In genomic region chr11:80846979-80847378, GRCh38 we compare ENCODE assay signal across 14 cellular contexts.
DNase-seq lines count a peak whose midpoint lies in the region; ATAC-seq, FAIRE-seq and TF ChIP-seq lines count a peak whose summit lies in the region.
"Had no signal": no experiment of that assay in that cellular context is flagged by ENCODE, and none has a peak within 500 bp of the region (broad histone marks: within the 10 kb centered on the region; RNA-seq: fewer than 3 reads in every experiment).

No MANE protein-coding gene starts in this region.

- H3K4me2 ChIP-seq in hepatocyte = no peak overlapping the region

- no peak for DNase-seq in GM12892 (ENCODE audit: insufficient read length)
- DNase-seq in substantia nigra (lab: John Stamatoyannopoulos, UW) = no peak
- DNase-seq in omental fat pad (ENCODE audit: low spot score) = no peak
- no peak for DNase-seq in glutamatergic neuron
- DNase-seq in hepatocyte (ENCODE audit: low spot score) = no peak
- DNase-seq: activated CD8-positive, alpha-beta memory T cell treated with anti-CD3 and anti-CD28 coated beads, Interleukin-2, amount 10 ng/mL, durations not matched to agents 7 days and 5 days; Kasumi-1; lower lobe of right lung; NCI-H446 treated with DMSO at 0.1 percent for 48 hours had no signal

- FAIRE-seq in GM12892 (lab: Jason Lieb, UNC) = peak; percentile 93
- FAIRE-seq: astrocyte had no signal

- H2AFZ ChIP-seq in hepatocyte = no peak overlapping the region

- H3K9me2 ChIP-seq in hepatocyte (replicated peaks; ENCODE audit: insufficient read depth) = no peaks in the 10 kb centered on the region

- H3K27ac ChIP-seq in substantia nigra (ENCODE audit: low read depth, low read length, poor library complexity, severe bottlenecking) = no peak overlapping the region
- H3K27ac ChIP-seq in hepatocyte = no peak overlapping the region
- H3K27ac ChIP-seq: lower lobe of right lung, prostate gland had no signal

- TF ChIP-seq CTCF in omental fat pad (IDR thresholded peaks at IDR 0.05) (no peak), glutamatergic neuron (IDR thresholded peaks at IDR 0.05; ENCODE audit: partially characterized antibody, unreplicated experiment) (no peak), hepatocyte (IDR thresholded peaks at IDR 0.05; ENCODE audit: poor library complexity) (no peak)

- H3K9me3 Mint-ChIP-seq in glutamatergic neuron (ENCODE audit: unreplicated experiment) = no peaks in the 10 kb centered on the region

- 79% methylated on average over 3 of the region's 3 CpGs for WGBS in hepatocyte (ENCODE audit: low lambda C conversion rate, missing lambda C conversion rate)

- no peaks in the 10 kb centered on the region for H3K79me2 ChIP-seq in hepatocyte

- no peak overlapping the region for H3K27ac Mint-ChIP-seq in glutamatergic neuron (ENCODE audit: unreplicated experiment)
- H3K27ac Mint-ChIP-seq: activated CD8-positive, alpha-beta memory T cell treated with anti-CD3 and anti-CD28 coated beads, Interleukin-2, amount 10 ng/mL, durations not matched to agents 7 days and 5 days had no signal

- H3K4me3 Mint-ChIP-seq in glutamatergic neuron (ENCODE audit: unreplicated experiment) = no peak overlapping the region
- H3K4me3 Mint-ChIP-seq: activated CD8-positive, alpha-beta memory T cell treated with anti-CD3 and anti-CD28 coated beads, Interleukin-2, amount 10 ng/mL, durations not matched to agents 7 days and 5 days had no signal

- no peaks in the 10 kb centered on the region for H3K36me3 Mint-ChIP-seq in glutamatergic neuron (ENCODE audit: unreplicated experiment)
- H3K36me3 Mint-ChIP-seq: activated CD8-positive, alpha-beta memory T cell treated with anti-CD3 and anti-CD28 coated beads, Interleukin-2, amount 10 ng/mL, durations not matched to agents 7 days and 5 days had no signal

- no peak for TF ChIP-seq POLR2A in GM12892 (IDR thresholded peaks at IDR 0.05; ENCODE audit: low read depth, low read length)

- H3K27me3 ChIP-seq in hepatocyte = no peaks in the 10 kb centered on the region

- H3K4me1 Mint-ChIP-seq in glutamatergic neuron (ENCODE audit: low read depth, unreplicated experiment) = peaks cover 10% of the 10 kb centered on the region
- H3K4me1 Mint-ChIP-seq: activated CD8-positive, alpha-beta memory T cell treated with anti-CD3 and anti-CD28 coated beads, Interleukin-2, amount 10 ng/mL, durations not matched to agents 7 days and 5 days had no signal

- H3K4me3 ChIP-seq in hepatocyte = no peak overlapping the region
- H3K4me3 ChIP-seq: lower lobe of right lung, prostate gland had no signal

- no peaks in the 10 kb centered on the region for H3K36me3 ChIP-seq in hepatocyte (replicated peaks; ENCODE audit: insufficient read depth, low read depth)
- H3K36me3 ChIP-seq: lower lobe of right lung, prostate gland had no signal

- no peaks in the 10 kb centered on the region for H3K27me3 Mint-ChIP-seq in glutamatergic neuron (ENCODE audit: unreplicated experiment)
- H3K27me3 Mint-ChIP-seq: activated CD8-positive, alpha-beta memory T cell treated with anti-CD3 and anti-CD28 coated beads, Interleukin-2, amount 10 ng/mL, durations not matched to agents 7 days and 5 days had no signal

- no peaks in the 10 kb centered on the region for H3K9me3 ChIP-seq in hepatocyte (ENCODE audit: low read depth)
- H3K9me3 ChIP-seq: lower lobe of right lung, prostate gland had no signal

- no peaks in the 10 kb centered on the region for H4K20me1 ChIP-seq in hepatocyte (ENCODE audit: insufficient read depth, poor library complexity, severe bottlenecking)

- no peaks in the 10 kb centered on the region for H3K4me1 ChIP-seq in hepatocyte (ENCODE audit: insufficient read depth)
- H3K4me1 ChIP-seq: lower lobe of right lung, prostate gland had no signal

- ATAC-seq in GM19395 (IDR thresholded peaks at IDR 0.05; ENCODE audit: unreplicated experiment) (peak; percentile 93), HG02870 (IDR thresholded peaks at IDR 0.05; ENCODE audit: unreplicated experiment) (peak; percentile 90), HG03575 (IDR thresholded peaks at IDR 0.05; ENCODE audit: extremely low read depth, insufficient number of reproducible peaks, low FRiP score, unreplicated experiment) (peak; percentile 92), omental fat pad (ENCODE audit: low FRiP score) (no peak)
- ATAC-seq: activated CD8-positive, alpha-beta memory T cell treated with anti-CD3 and anti-CD28 coated beads, Interleukin-2, amount 10 ng/mL, durations not matched to agents 7 days and 5 days; lower lobe of right lung had no signal
